ENCODE assay signal across 3 cellular contexts in the genomic region with DNA sequence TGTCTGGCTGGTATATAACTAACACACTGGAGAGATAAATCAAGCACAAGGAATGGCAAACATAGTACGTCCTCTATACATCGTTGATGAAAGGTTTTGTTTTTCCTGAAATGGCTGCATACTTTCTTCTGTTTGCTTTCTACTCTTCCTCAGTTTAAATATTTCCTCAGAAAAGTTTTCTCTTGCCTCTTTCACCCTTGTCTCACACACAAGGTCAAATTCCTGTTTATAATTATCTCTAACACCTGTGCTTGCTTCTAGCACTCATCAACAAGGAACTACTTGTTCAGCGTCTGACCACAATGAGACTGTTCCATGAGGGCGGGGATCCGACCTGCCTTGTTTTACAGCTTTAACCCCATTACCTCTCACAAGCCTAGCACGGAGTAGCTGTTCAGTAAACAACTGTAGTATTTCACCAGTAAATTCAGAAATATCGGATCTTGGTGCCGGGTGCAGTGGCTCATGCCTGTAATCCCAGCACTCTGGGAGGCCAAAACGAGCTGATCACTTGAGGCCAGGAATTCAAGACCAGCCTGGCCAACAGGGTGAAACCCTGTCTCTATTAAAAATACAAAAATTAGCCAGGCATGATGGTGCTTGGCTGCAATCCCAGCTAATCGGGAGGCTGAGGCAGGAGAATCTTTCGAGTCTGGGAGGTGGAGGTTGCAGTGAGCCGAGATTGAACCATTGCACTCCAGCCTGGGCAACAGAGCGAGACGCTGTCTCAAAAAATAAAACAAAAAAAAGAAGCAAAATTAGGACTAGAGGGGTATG.
TF ChIP-seq lines count a peak whose summit lies in the region.

No MANE protein-coding gene starts in this region.

TF ChIP-seq in SK-N-SH, 30 proteins besides CTCF, POLR2A, EP300 and RAD21:
- TF ChIP-seq NFIC (IDR thresholded peaks at IDR 0.05; ENCODE audit: borderline replicate concordance) = no peak
- no peak for TF ChIP-seq POLR2AphosphoS5 (IDR thresholded peaks at IDR 0.05; ENCODE audit: low read depth, low read length)
- TF ChIP-seq YY1 (IDR thresholded peaks at IDR 0.05; ENCODE audit: low read depth) = no peak

TF ChIP-seq in SK-N-SH treated with all-trans-retinoic acid at 6 μM for 48 hours, 23 proteins besides CTCF, POLR2A, EP300 and RAD21:
- no peak for TF ChIP-seq BACH2 (CRISPR knock-in tag; IDR thresholded peaks at IDR 0.05; ENCODE audit: borderline replicate concordance)

TF ChIP-seq in HepG2, 621 proteins besides CTCF, POLR2A, EP300 and RAD21 (continues in another document):
- TF ChIP-seq, protein P1, sequence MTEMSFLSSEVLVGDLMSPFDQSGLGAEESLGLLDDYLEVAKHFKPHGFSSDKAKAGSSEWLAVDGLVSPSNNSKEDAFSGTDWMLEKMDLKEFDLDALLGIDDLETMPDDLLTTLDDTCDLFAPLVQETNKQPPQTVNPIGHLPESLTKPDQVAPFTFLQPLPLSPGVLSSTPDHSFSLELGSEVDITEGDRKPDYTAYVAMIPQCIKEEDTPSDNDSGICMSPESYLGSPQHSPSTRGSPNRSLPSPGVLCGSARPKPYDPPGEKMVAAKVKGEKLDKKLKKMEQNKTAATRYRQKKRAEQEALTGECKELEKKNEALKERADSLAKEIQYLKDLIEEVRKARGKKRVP (CRISPR knock-in tag; IDR thresholded peaks at IDR 0.05) = 0 out of 4 replicates have a peak, but pooled peaks of 1 of the 2 experiments have one; percentile 38
- TF ChIP-seq BHLHE40 (IDR thresholded peaks at IDR 0.05; ENCODE audit: low read length) (no peak), ERF (CRISPR knock-in tag; IDR thresholded peaks at IDR 0.05) (peak; percentile 71; the same call in 1 of the 2 replicates), SNRNP70 (IDR thresholded peaks at IDR 0.05; ENCODE audit: low read depth, low read length) (no peak), PCBP2 (optimal IDR thresholded peaks at IDR 0.05; ENCODE audit: low read depth, low read length, poor library complexity, severe bottlenecking) (no peak), GTF2F1 (IDR thresholded peaks at IDR 0.05; ENCODE audit: low read length) (no peak), MTA1 (CRISPR knock-in tag; IDR thresholded peaks at IDR 0.05; ENCODE audit: borderline replicate concordance) (0 out of 2 replicates have a peak, but pooled peaks have one; percentile 22), ZSCAN25 (CRISPR knock-in tag; IDR thresholded peaks at IDR 0.05) (no peak), TRIM24 (CRISPR knock-in tag; IDR thresholded peaks at IDR 0.05) (no peak), IRX3 (CRISPR knock-in tag; IDR thresholded peaks at IDR 0.05; ENCODE audit: borderline replicate concordance, low read depth) (no peak), ZSCAN29 (CRISPR knock-in tag; conservative IDR thresholded peaks at IDR 0.05) (no peak), NFIB (CRISPR knock-in tag; IDR thresholded peaks at IDR 0.05; ENCODE audit: borderline replicate concordance) (no peak), U2AF2 (IDR thresholded peaks at IDR 0.05; ENCODE audit: low read depth, low read length) (no peak), HDAC2 (CRISPR knock-in tag; IDR thresholded peaks at IDR 0.05) (peak; percentile 93), RNF2 (conservative IDR thresholded peaks at IDR 0.05; ENCODE audit: low read depth) (no peak), DNMT3B (CRISPR knock-in tag; conservative IDR thresholded peaks at IDR 0.05) (no peak), THAP11 (CRISPR knock-in tag; IDR thresholded peaks at IDR 0.05) (peak; percentile 54; the same call in 1 of the 2 replicates), SMYD3 (CRISPR knock-in tag; IDR thresholded peaks at IDR 0.05) (peak; percentile 77; the same call in 1 of the 2 replicates), SYNCRIP (IDR thresholded peaks at IDR 0.05; ENCODE audit: insufficient read depth, low read depth, low read length) (no peak), ZNF879 (CRISPR knock-in tag; IDR thresholded peaks at IDR 0.05) (no peak), SOX13 (IDR thresholded peaks at IDR 0.05) (peak; percentile 59), SOX13 (CRISPR knock-in tag; conservative IDR thresholded peaks at IDR 0.05 in 1 of 2, IDR thresholded peaks at IDR 0.05 in 1 of 2) (peak in 1 of 2 experiments; percentile 97; a peak in 2 of 4 replicates), HES4 (CRISPR knock-in tag; IDR thresholded peaks at IDR 0.05; ENCODE audit: borderline replicate concordance) (no peak), ZNF790 (CRISPR knock-in tag; IDR thresholded peaks at IDR 0.05; ENCODE audit: borderline replicate concordance) (no peak), CBX1 (IDR thresholded peaks at IDR 0.05; ENCODE audit: low read depth) (no peak), KMT2B (CRISPR knock-in tag; IDR thresholded peaks at IDR 0.05) (peak; percentile 21; the same call in 1 of the 2 replicates)
- TF ChIP-seq, protein P2, sequence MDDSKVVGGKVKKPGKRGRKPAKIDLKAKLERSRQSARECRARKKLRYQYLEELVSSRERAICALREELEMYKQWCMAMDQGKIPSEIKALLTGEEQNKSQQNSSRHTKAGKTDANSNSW (CRISPR knock-in tag; IDR thresholded peaks at IDR 0.05; ENCODE audit: borderline replicate concordance) = no peak
- TF ChIP-seq, protein P3, sequence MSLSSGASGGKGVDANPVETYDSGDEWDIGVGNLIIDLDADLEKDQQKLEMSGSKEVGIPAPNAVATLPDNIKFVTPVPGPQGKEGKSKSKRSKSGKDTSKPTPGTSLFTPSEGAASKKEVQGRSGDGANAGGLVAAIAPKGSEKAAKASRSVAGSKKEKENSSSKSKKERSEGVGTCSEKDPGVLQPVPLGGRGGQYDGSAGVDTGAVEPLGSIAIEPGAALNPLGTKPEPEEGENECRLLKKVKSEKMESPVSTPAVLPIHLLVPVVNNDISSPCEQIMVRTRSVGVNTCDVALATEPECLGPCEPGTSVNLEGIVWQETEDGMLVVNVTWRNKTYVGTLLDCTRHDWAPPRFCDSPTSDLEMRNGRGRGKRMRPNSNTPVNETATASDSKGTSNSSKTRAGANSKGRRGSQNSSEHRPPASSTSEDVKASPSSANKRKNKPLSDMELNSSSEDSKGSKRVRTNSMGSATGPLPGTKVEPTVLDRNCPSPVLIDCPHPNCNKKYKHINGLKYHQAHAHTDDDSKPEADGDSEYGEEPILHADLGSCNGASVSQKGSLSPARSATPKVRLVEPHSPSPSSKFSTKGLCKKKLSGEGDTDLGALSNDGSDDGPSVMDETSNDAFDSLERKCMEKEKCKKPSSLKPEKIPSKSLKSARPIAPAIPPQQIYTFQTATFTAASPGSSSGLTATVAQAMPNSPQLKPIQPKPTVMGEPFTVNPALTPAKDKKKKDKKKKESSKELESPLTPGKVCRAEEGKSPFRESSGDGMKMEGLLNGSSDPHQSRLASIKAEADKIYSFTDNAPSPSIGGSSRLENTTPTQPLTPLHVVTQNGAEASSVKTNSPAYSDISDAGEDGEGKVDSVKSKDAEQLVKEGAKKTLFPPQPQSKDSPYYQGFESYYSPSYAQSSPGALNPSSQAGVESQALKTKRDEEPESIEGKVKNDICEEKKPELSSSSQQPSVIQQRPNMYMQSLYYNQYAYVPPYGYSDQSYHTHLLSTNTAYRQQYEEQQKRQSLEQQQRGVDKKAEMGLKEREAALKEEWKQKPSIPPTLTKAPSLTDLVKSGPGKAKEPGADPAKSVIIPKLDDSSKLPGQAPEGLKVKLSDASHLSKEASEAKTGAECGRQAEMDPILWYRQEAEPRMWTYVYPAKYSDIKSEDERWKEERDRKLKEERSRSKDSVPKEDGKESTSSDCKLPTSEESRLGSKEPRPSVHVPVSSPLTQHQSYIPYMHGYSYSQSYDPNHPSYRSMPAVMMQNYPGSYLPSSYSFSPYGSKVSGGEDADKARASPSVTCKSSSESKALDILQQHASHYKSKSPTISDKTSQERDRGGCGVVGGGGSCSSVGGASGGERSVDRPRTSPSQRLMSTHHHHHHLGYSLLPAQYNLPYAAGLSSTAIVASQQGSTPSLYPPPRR (CRISPR knock-in tag; IDR thresholded peaks at IDR 0.05; ENCODE audit: borderline replicate concordance) = peak; percentile 87; the same call in 1 of the 2 replicates
- TF ChIP-seq, protein P4, sequence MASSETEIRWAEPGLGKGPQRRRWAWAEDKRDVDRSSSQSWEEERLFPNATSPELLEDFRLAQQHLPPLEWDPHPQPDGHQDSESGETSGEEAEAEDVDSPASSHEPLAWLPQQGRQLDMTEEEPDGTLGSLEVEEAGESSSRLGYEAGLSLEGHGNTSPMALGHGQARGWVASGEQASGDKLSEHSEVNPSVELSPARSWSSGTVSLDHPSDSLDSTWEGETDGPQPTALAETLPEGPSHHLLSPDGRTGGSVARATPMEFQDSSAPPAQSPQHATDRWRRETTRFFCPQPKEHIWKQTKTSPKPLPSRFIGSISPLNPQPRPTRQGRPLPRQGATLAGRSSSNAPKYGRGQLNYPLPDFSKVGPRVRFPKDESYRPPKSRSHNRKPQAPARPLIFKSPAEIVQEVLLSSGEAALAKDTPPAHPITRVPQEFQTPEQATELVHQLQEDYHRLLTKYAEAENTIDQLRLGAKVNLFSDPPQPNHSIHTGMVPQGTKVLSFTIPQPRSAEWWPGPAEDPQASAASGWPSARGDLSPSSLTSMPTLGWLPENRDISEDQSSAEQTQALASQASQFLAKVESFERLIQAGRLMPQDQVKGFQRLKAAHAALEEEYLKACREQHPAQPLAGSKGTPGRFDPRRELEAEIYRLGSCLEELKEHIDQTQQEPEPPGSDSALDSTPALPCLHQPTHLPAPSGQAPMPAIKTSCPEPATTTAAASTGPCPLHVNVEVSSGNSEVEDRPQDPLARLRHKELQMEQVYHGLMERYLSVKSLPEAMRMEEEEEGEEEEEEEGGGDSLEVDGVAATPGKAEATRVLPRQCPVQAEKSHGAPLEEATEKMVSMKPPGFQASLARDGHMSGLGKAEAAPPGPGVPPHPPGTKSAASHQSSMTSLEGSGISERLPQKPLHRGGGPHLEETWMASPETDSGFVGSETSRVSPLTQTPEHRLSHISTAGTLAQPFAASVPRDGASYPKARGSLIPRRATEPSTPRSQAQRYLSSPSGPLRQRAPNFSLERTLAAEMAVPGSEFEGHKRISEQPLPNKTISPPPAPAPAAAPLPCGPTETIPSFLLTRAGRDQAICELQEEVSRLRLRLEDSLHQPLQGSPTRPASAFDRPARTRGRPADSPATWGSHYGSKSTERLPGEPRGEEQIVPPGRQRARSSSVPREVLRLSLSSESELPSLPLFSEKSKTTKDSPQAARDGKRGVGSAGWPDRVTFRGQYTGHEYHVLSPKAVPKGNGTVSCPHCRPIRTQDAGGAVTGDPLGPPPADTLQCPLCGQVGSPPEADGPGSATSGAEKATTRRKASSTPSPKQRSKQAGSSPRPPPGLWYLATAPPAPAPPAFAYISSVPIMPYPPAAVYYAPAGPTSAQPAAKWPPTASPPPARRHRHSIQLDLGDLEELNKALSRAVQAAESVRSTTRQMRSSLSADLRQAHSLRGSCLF (CRISPR knock-in tag; IDR thresholded peaks at IDR 0.05; ENCODE audit: borderline replicate concordance) = no peak
- TF ChIP-seq, protein P5, sequence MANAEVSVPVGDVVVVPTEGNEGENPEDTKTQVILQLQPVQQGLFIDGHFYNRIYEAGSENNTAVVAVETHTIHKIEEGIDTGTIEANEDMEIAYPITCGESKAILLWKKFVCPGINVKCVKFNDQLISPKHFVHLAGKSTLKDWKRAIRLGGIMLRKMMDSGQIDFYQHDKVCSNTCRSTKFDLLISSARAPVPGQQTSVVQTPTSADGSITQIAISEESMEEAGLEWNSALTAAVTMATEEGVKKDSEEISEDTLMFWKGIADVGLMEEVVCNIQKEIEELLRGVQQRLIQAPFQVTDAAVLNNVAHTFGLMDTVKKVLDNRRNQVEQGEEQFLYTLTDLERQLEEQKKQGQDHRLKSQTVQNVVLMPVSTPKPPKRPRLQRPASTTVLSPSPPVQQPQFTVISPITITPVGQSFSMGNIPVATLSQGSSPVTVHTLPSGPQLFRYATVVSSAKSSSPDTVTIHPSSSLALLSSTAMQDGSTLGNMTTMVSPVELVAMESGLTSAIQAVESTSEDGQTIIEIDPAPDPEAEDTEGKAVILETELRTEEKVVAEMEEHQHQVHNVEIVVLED (CRISPR knock-in tag; IDR thresholded peaks at IDR 0.05; ENCODE audit: borderline replicate concordance) = peak; percentile 23; the same call in 1 of the 2 replicates
- TF ChIP-seq, protein P6, sequence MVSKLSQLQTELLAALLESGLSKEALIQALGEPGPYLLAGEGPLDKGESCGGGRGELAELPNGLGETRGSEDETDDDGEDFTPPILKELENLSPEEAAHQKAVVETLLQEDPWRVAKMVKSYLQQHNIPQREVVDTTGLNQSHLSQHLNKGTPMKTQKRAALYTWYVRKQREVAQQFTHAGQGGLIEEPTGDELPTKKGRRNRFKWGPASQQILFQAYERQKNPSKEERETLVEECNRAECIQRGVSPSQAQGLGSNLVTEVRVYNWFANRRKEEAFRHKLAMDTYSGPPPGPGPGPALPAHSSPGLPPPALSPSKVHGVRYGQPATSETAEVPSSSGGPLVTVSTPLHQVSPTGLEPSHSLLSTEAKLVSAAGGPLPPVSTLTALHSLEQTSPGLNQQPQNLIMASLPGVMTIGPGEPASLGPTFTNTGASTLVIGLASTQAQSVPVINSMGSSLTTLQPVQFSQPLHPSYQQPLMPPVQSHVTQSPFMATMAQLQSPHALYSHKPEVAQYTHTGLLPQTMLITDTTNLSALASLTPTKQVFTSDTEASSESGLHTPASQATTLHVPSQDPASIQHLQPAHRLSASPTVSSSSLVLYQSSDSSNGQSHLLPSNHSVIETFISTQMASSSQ (IDR thresholded peaks at IDR 0.05; ENCODE audit: low read depth) = no peak
- TF ChIP-seq, protein P6 (CRISPR knock-in tag; IDR thresholded peaks at IDR 0.05; ENCODE audit: borderline replicate concordance) = peak; percentile 72; the same call in 1 of the 2 replicates
- TF ChIP-seq, protein P7, sequence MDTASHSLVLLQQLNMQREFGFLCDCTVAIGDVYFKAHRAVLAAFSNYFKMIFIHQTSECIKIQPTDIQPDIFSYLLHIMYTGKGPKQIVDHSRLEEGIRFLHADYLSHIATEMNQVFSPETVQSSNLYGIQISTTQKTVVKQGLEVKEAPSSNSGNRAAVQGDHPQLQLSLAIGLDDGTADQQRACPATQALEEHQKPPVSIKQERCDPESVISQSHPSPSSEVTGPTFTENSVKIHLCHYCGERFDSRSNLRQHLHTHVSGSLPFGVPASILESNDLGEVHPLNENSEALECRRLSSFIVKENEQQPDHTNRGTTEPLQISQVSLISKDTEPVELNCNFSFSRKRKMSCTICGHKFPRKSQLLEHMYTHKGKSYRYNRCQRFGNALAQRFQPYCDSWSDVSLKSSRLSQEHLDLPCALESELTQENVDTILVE (CRISPR knock-in tag; IDR thresholded peaks at IDR 0.05) = no peak
- TF ChIP-seq, protein P8, sequence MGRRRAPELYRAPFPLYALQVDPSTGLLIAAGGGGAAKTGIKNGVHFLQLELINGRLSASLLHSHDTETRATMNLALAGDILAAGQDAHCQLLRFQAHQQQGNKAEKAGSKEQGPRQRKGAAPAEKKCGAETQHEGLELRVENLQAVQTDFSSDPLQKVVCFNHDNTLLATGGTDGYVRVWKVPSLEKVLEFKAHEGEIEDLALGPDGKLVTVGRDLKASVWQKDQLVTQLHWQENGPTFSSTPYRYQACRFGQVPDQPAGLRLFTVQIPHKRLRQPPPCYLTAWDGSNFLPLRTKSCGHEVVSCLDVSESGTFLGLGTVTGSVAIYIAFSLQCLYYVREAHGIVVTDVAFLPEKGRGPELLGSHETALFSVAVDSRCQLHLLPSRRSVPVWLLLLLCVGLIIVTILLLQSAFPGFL (CRISPR knock-in tag; IDR thresholded peaks at IDR 0.05) = no peak
